In genomic region chr5:86305050-86305449, GRCh38 we compare ENCODE assay signal across 8 cellular contexts.
DNase-seq lines count a peak whose midpoint lies in the region; ATAC-seq and TF ChIP-seq lines count a peak whose summit lies in the region.
"Not testable (repeated sequence)": the region's sequence is repeated elsewhere in the genome, so short reads cannot be mapped to it uniquely, and the experiment has no call there.

No MANE protein-coding gene starts in this region.

- WGBS in hepatocyte (ENCODE audit: low lambda C conversion rate, missing lambda C conversion rate), result 0% methylated on average over 2 of the region's 2 CpGs

- H4K20me1 ChIP-seq in PC-9 (ENCODE audit: insufficient read depth); hepatocyte (ENCODE audit: insufficient read depth, poor library complexity, severe bottlenecking): not testable (repeated sequence)

- H3K9me2 ChIP-seq in PC-9 (ENCODE audit: insufficient read depth); hepatocyte (replicated peaks; ENCODE audit: insufficient read depth): not testable (repeated sequence)

- CTCF ChIA-PET in PC-9 (lab: Charles Lee), result not testable (repeated sequence)

- intact Hi-C loops in PC-9 (cut with micrococcal nuclease; ENCODE audit: unreplicated experiment), result not testable (repeated sequence)

- H3K4me2 ChIP-seq in PC-9, hepatocyte: not testable (repeated sequence)

- POLR2A ChIA-PET in PC-9 (lab: Charles Lee; ENCODE audit: unreplicated experiment), result not testable (repeated sequence)

- ATAC-seq in GM19035 (IDR thresholded peaks at IDR 0.05; ENCODE audit: unreplicated experiment) (peak; percentile 75), HG02763 (IDR thresholded peaks at IDR 0.05; ENCODE audit: unreplicated experiment) (peak; percentile 58)

- not testable (repeated sequence) for H3K9me3 ChIP-seq in PC-9 (ENCODE audit: insufficient read depth, low read depth); hepatocyte (ENCODE audit: low read depth)

- in situ Hi-C loops in brain microvascular endothelial cell (cut with HindIII; ENCODE audit: low pct_ligation_motif_present, low sequenced_read_pairs), result not testable (repeated sequence)

- BruUV-seq in PC-9 (replicated peaks; lab: Mats Ljungman, UMichigan), result not testable (repeated sequence)

- not testable (repeated sequence) for H3K79me2 ChIP-seq in PC-9 (ENCODE audit: low read depth); hepatocyte

- not testable (repeated sequence) for H3K27me3 ChIP-seq in PC-9 (ENCODE audit: insufficient read depth, low read depth); brain microvascular endothelial cell (replicated peaks); hepatocyte

- not testable (repeated sequence) for H3K27ac ChIP-seq in PC-9, brain microvascular endothelial cell, hepatocyte

- peak; percentile 1 for DNase-seq in DMS 273 treated with DMSO at 0.1 percent for 48 hours (lab: John Stamatoyannopoulos, UW)
- DNase-seq in LNCaP clone FGC (ENCODE audit: low read depth); PC-9; brain microvascular endothelial cell: not testable (repeated sequence)
- peak; percentile 19 for DNase-seq in hepatocyte (ENCODE audit: low spot score)
- DNase-seq in putamen (ENCODE audit: low spot score), result peak; percentile 15

- TF ChIP-seq CTCF in LNCaP clone FGC (IDR thresholded peaks at IDR 0.05; ENCODE audit: control insufficient read depth, extremely low read depth, insufficient read depth) (peak; percentile 55), PC-9 (conservative IDR thresholded peaks at IDR 0.05) (peak; percentile 77), brain microvascular endothelial cell (IDR thresholded peaks at IDR 0.05; ENCODE audit: low read depth, low read length, missing control alignments) (peak; percentile 33), hepatocyte (IDR thresholded peaks at IDR 0.05; ENCODE audit: poor library complexity) (peak; percentile 51)

- not testable (repeated sequence) for H3F3A ChIP-seq in PC-9 (ENCODE audit: insufficient read depth, low read depth)

- not testable (repeated sequence) for H3K4me3 ChIP-seq in LNCaP clone FGC (ENCODE audit: low read depth, low read length); PC-9; brain microvascular endothelial cell (ENCODE audit: low read depth, low read length); hepatocyte

- H3K36me3 ChIP-seq in PC-9 (ENCODE audit: low read depth); brain microvascular endothelial cell (replicated peaks); hepatocyte (replicated peaks; ENCODE audit: insufficient read depth, low read depth): not testable (repeated sequence)

- peaks cover 11% of the 10 kb centered on the region; the same call in 1 of the 2 replicates for H3K4me1 ChIP-seq in PC-9 (replicated peaks; ENCODE audit: insufficient read depth)
- not testable (repeated sequence) for H3K4me1 ChIP-seq in hepatocyte (ENCODE audit: insufficient read depth)

- H2AFZ ChIP-seq in PC-9, hepatocyte: not testable (repeated sequence)
